In genomic region chr18:13496691-13497281, GRCh38 we compare ENCODE assay signal across 23 cellular contexts.
A peak's percentile ranks its signal among the peaks of the same experiment; 100 is the strongest.
DNase-seq lines count a peak whose midpoint lies in the region; ATAC-seq, FAIRE-seq and TF ChIP-seq lines count a peak whose summit lies in the region.
"Had no signal": no experiment of that assay in that cellular context is flagged by ENCODE, and none has a peak within 500 bp of the region (broad histone marks: within the 10 kb centered on the region; RNA-seq: fewer than 3 reads in every experiment).

No MANE protein-coding gene starts in this region.

- TF ChIP-seq EP300 in tibial nerve (IDR thresholded peaks at IDR 0.05) = no peak

- H3K9me3 ChIP-seq in astrocyte (ENCODE audit: insufficient read depth, low read depth, low read length) = peaks cover 12% of the 10 kb centered on the region
- H3K9me3 ChIP-seq in naive thymus-derived CD4-positive, alpha-beta T cell (ENCODE audit: control insufficient read depth in 2 of 3, low read length in 3 of 3) = no peaks in the 10 kb centered on the region
- no peaks in the 10 kb centered on the region for H3K9me3 ChIP-seq in tibial nerve
- H3K9me3 ChIP-seq in right atrium auricular region = no peaks in the 10 kb centered on the region

- H2AFZ ChIP-seq in astrocyte (ENCODE audit: low read depth, low read length) = no peak overlapping the region

- H3K9ac ChIP-seq in astrocyte (ENCODE audit: low read length) = no peak overlapping the region
- H3K9ac ChIP-seq: KMS-11 had no signal

- TF ChIP-seq CTCF in astrocyte (IDR thresholded peaks at IDR 0.05; ENCODE audit: insufficient read depth, low read depth, low read length) (no peak), tibial nerve (IDR thresholded peaks at IDR 0.05) (no peak), right atrium auricular region (IDR thresholded peaks at IDR 0.05) (no peak)

- H3K27ac Mint-ChIP-seq in activated naive CD8-positive, alpha-beta T cell = peak overlapping the region; percentile 46
- H3K27ac Mint-ChIP-seq in activated naive CD8-positive, alpha-beta T cell treated with anti-CD3 and anti-CD28 coated beads, Interleukin-2, amount 50 U/mL, for 24 hours = no peak overlapping the region
- no peak overlapping the region for H3K27ac Mint-ChIP-seq in astrocyte (ENCODE audit: unreplicated experiment)
- peak overlapping the region in 6 of 9 donors; percentile 19 to 69 (median 46) for H3K27ac Mint-ChIP-seq in naive thymus-derived CD4-positive, alpha-beta T cell

- WGBS in tibial nerve, 2 donors = 88 to 89% methylated on average over 4 of the region's 4 CpGs

- DNase-seq in activated naive CD8-positive, alpha-beta T cell treated with anti-CD3 and anti-CD28 coated beads, Interleukin-2, amount 50 U/mL, for 24 hours = no peak
- DNase-seq in astrocyte (ENCODE audit: low read depth) (peak; percentile 20), tibial nerve (ENCODE audit: low spot score in 2 of 2) (no peak), right atrium auricular region (ENCODE audit: low spot score) (no peak), cardiac septum (ENCODE audit: low spot score) (no peak), DMS53 treated with DMSO at 0.1 percent for 48 hours (lab: John Stamatoyannopoulos, UW; ENCODE audit: unreplicated experiment) (no peak)
- DNase-seq in naive thymus-derived CD4-positive, alpha-beta T cell = no peak
- DNase-seq: AML-193, C1 segment of cervical spinal cord, DMS79, GOT3, HCEC 1CT, IMR-90, NCI-H1105, NCI-H146, NCI-H2029, NCI-H2227 treated with DMSO at 0.1 percent for 48 hours, NCI-H510A treated with DMSO at 0.1 percent for 48 hours, NCI-H748 treated with DMSO at 0.1 percent for 48 hours, SIG-M5 had no signal

- no peaks in the 10 kb centered on the region for H3K79me2 ChIP-seq in astrocyte (ENCODE audit: insufficient read depth, low read length)

- peaks cover 20% of the 10 kb centered on the region for H3K36me3 Mint-ChIP-seq in activated naive CD8-positive, alpha-beta T cell
- H3K36me3 Mint-ChIP-seq in activated naive CD8-positive, alpha-beta T cell treated with anti-CD3 and anti-CD28 coated beads, Interleukin-2, amount 50 U/mL, for 24 hours (ENCODE audit: low read depth) = peaks cover 23% of the 10 kb centered on the region
- H3K36me3 Mint-ChIP-seq in astrocyte (ENCODE audit: low read depth, unreplicated experiment) = peaks cover 39% of the 10 kb centered on the region
- H3K36me3 Mint-ChIP-seq in naive thymus-derived CD4-positive, alpha-beta T cell = peaks cover 23 to 57% (median 32%) of the 10 kb centered on the region in 5 donors

- FAIRE-seq in astrocyte (lab: Jason Lieb, UNC) = no peak

- TF ChIP-seq POLR2A in tibial nerve (IDR thresholded peaks at IDR 0.05) = no peak

- H3K4me3 ChIP-seq in astrocyte (ENCODE audit: insufficient read depth, low read depth, low read length) = no peak overlapping the region
- no peak overlapping the region for H3K4me3 ChIP-seq in naive thymus-derived CD4-positive, alpha-beta T cell (ENCODE audit: low read length)
- H3K4me3 ChIP-seq in tibial nerve = no peak overlapping the region
- H3K4me3 ChIP-seq in right atrium auricular region = no peak overlapping the region

- peaks cover 2% of the 10 kb centered on the region for H3K27me3 ChIP-seq in astrocyte (ENCODE audit: insufficient read depth, low read length)
- no peaks in the 10 kb centered on the region for H3K27me3 ChIP-seq in naive thymus-derived CD4-positive, alpha-beta T cell (ENCODE audit: control insufficient read depth in 2 of 2, insufficient read depth in 2 of 2, low read length in 2 of 2)
- H3K27me3 ChIP-seq in tibial nerve = no peaks in the 10 kb centered on the region
- no peaks in the 10 kb centered on the region for H3K27me3 ChIP-seq in right atrium auricular region

- no peaks in the 10 kb centered on the region for H3K9me3 Mint-ChIP-seq in activated naive CD8-positive, alpha-beta T cell (ENCODE audit: low read depth)
- peaks cover 16% of the 10 kb centered on the region for H3K9me3 Mint-ChIP-seq in activated naive CD8-positive, alpha-beta T cell treated with anti-CD3 and anti-CD28 coated beads, Interleukin-2, amount 50 U/mL, for 24 hours
- H3K9me3 Mint-ChIP-seq in astrocyte (ENCODE audit: unreplicated experiment) = peaks cover 15% of the 10 kb centered on the region
- H3K9me3 Mint-ChIP-seq in naive thymus-derived CD4-positive, alpha-beta T cell = peaks cover 0 to 17% (median 10%) of the 10 kb centered on the region in 11 donors

- no peak for ATAC-seq in activated naive CD8-positive, alpha-beta T cell treated with anti-CD3 and anti-CD28 coated beads, Interleukin-2, amount 50 U/mL, for 24 hours
- no peak for ATAC-seq in naive thymus-derived CD4-positive, alpha-beta T cell
- ATAC-seq: Panc1 had no signal

- no peaks in the 10 kb centered on the region for H3K27me3 Mint-ChIP-seq in activated naive CD8-positive, alpha-beta T cell
- no peaks in the 10 kb centered on the region for H3K27me3 Mint-ChIP-seq in activated naive CD8-positive, alpha-beta T cell treated with anti-CD3 and anti-CD28 coated beads, Interleukin-2, amount 50 U/mL, for 24 hours
- peaks cover 2% of the 10 kb centered on the region for H3K27me3 Mint-ChIP-seq in astrocyte (ENCODE audit: low read depth, unreplicated experiment)
- no peaks in the 10 kb centered on the region for H3K27me3 Mint-ChIP-seq in naive thymus-derived CD4-positive, alpha-beta T cell

- POLR2A ChIA-PET in naive thymus-derived CD4-positive, alpha-beta T cell (lab: Charles Lee) = no interaction called here

- CTCF ChIA-PET in naive thymus-derived CD4-positive, alpha-beta T cell (lab: Charles Lee) = interaction anchor here (0.6 kb wide), 1 partner anchor 272 kb away, joined by 4 read pairs; no protein-coding TSS in a partner anchor

- peaks cover 20% of the 10 kb centered on the region for H3K4me1 Mint-ChIP-seq in activated naive CD8-positive, alpha-beta T cell (ENCODE audit: low read depth)
- peaks cover 24% of the 10 kb centered on the region for H3K4me1 Mint-ChIP-seq in activated naive CD8-positive, alpha-beta T cell treated with anti-CD3 and anti-CD28 coated beads, Interleukin-2, amount 50 U/mL, for 24 hours
- H3K4me1 Mint-ChIP-seq in astrocyte (ENCODE audit: low read depth, unreplicated experiment) = peaks cover 25% of the 10 kb centered on the region
- peaks cover 7 to 24% (median 21%) of the 10 kb centered on the region in 7 donors for H3K4me1 Mint-ChIP-seq in naive thymus-derived CD4-positive, alpha-beta T cell

- H3K36me3 ChIP-seq in astrocyte (ENCODE audit: insufficient read depth, low read length) = no peaks in the 10 kb centered on the region
- H3K36me3 ChIP-seq in naive thymus-derived CD4-positive, alpha-beta T cell (ENCODE audit: control insufficient read depth in 2 of 3, insufficient read depth in 3 of 3, low read length in 3 of 3) = peaks cover 0 to 21% (median 0%) of the 10 kb centered on the region in 3 experiments
- peaks cover 0 to 9% (median 0%) of the 10 kb centered on the region in 3 donors for H3K36me3 ChIP-seq in tibial nerve
- peaks cover 11% of the 10 kb centered on the region for H3K36me3 ChIP-seq in right atrium auricular region

- no peak overlapping the region for H3K27ac ChIP-seq in astrocyte (ENCODE audit: low read depth, low read length)
- no peak overlapping the region for H3K27ac ChIP-seq in naive thymus-derived CD4-positive, alpha-beta T cell (ENCODE audit: low read depth, low read length)
- no peak overlapping the region for H3K27ac ChIP-seq in tibial nerve
- no peak overlapping the region for H3K27ac ChIP-seq in right atrium auricular region
- H3K27ac ChIP-seq: KMS-11 had no signal

- no peaks in the 10 kb centered on the region for H4K20me1 ChIP-seq in astrocyte (ENCODE audit: insufficient read depth, low read length)

- H3K4me1 ChIP-seq in astrocyte (ENCODE audit: insufficient read depth, low read length) (peaks cover 26% of the 10 kb centered on the region), tibial nerve (peaks cover 0 to 18% (median 7%) of the 10 kb centered on the region in 4 donors), right atrium auricular region (peaks cover 0 to 24% of the 10 kb centered on the region in 2 donors)
- no peaks in the 10 kb centered on the region for H3K4me1 ChIP-seq in naive thymus-derived CD4-positive, alpha-beta T cell (ENCODE audit: control insufficient read depth in 2 of 2, insufficient read depth in 2 of 2, low read length in 2 of 2)

- no peak overlapping the region for H3K4me2 ChIP-seq in astrocyte (ENCODE audit: low read length)
- H3K4me2 ChIP-seq: KMS-11 had no signal

- no peak overlapping the region for H3K4me3 Mint-ChIP-seq in activated naive CD8-positive, alpha-beta T cell
- H3K4me3 Mint-ChIP-seq in activated naive CD8-positive, alpha-beta T cell treated with anti-CD3 and anti-CD28 coated beads, Interleukin-2, amount 50 U/mL, for 24 hours = no peak overlapping the region
- no peak overlapping the region for H3K4me3 Mint-ChIP-seq in astrocyte (ENCODE audit: unreplicated experiment)
- H3K4me3 Mint-ChIP-seq in naive thymus-derived CD4-positive, alpha-beta T cell = no peak overlapping the region

- intact Hi-C loops in naive thymus-derived CD4-positive, alpha-beta T cell (cut with micrococcal nuclease) = no loop called here
- intact Hi-C loops in cardiac septum (cut with DNase I) = no loop called here

Comparison
In these comparisons a context has a peak if more than half of its experiments do, and no peak if none do; other contexts are left out.
1. H3K27ac Mint-ChIP-seq: peak in activated naive CD8-positive, alpha-beta T cell (single experiment) and naive thymus-derived CD4-positive, alpha-beta T cell (6 of 9); none in activated naive CD8-positive, alpha-beta T cell treated with anti-CD3 and anti-CD28 coated beads, Interleukin-2, amount 50 U/mL, for 24 hours (single experiment) and astrocyte (single experiment).